1 cellular context compared by ENCODE assay signal in genomic region chr5:163569284-163569683, GRCh38.
TF ChIP-seq lines count a peak whose summit lies in the region.

No MANE protein-coding gene starts in this region.

TF ChIP-seq in WTC11, 78 proteins besides CTCF, POLR2A, EP300 and RAD21 (continued from another document):
- TF ChIP-seq, protein P1, sequence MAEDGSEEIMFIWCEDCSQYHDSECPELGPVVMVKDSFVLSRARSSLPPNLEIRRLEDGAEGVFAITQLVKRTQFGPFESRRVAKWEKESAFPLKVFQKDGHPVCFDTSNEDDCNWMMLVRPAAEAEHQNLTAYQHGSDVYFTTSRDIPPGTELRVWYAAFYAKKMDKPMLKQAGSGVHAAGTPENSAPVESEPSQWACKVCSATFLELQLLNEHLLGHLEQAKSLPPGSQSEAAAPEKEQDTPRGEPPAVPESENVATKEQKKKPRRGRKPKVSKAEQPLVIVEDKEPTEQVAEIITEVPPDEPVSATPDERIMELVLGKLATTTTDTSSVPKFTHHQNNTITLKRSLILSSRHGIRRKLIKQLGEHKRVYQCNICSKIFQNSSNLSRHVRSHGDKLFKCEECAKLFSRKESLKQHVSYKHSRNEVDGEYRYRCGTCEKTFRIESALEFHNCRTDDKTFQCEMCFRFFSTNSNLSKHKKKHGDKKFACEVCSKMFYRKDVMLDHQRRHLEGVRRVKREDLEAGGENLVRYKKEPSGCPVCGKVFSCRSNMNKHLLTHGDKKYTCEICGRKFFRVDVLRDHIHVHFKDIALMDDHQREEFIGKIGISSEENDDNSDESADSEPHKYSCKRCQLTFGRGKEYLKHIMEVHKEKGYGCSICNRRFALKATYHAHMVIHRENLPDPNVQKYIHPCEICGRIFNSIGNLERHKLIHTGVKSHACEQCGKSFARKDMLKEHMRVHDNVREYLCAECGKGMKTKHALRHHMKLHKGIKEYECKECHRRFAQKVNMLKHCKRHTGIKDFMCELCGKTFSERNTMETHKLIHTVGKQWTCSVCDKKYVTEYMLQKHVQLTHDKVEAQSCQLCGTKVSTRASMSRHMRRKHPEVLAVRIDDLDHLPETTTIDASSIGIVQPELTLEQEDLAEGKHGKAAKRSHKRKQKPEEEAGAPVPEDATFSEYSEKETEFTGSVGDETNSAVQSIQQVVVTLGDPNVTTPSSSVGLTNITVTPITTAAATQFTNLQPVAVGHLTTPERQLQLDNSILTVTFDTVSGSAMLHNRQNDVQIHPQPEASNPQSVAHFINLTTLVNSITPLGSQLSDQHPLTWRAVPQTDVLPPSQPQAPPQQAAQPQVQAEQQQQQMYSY (CRISPR knock-in tag; IDR thresholded peaks at IDR 0.05), result no peak
- TF ChIP-seq, protein P2, sequence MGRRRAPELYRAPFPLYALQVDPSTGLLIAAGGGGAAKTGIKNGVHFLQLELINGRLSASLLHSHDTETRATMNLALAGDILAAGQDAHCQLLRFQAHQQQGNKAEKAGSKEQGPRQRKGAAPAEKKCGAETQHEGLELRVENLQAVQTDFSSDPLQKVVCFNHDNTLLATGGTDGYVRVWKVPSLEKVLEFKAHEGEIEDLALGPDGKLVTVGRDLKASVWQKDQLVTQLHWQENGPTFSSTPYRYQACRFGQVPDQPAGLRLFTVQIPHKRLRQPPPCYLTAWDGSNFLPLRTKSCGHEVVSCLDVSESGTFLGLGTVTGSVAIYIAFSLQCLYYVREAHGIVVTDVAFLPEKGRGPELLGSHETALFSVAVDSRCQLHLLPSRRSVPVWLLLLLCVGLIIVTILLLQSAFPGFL (CRISPR knock-in tag; IDR thresholded peaks at IDR 0.05; ENCODE audit: borderline replicate concordance), result no peak
